23 cellular contexts compared by ENCODE assay signal in genomic region chr22:38565441-38565840, GRCh38. TPM values are rescaled to one million over a fixed set of nuclear protein-coding genes. Genes with fewer than 3 reads are reported as not detected.
DNase-seq lines count a peak whose midpoint lies in the region; ATAC-seq and TF ChIP-seq lines count a peak whose summit lies in the region.
"Had no signal": no experiment of that assay in that cellular context is flagged by ENCODE, and none has a peak within 500 bp of the region (broad histone marks: within the 10 kb centered on the region; RNA-seq: fewer than 3 reads in every experiment).

No MANE protein-coding gene starts in this region.

- no peaks in the 10 kb centered on the region for H3K36me3 Mint-ChIP-seq in progenitor cell of endocrine pancreas (ENCODE audit: insufficient read depth)
- peaks cover 8% of the 10 kb centered on the region for H3K36me3 Mint-ChIP-seq in activated T-helper 17 cell treated with anti-CD3 and anti-CD28 coated beads, Interleukin-2, amount 50 U/mL, for 72 hours (ENCODE audit: low read depth)
- H3K36me3 Mint-ChIP-seq: CD4-positive, alpha-beta memory T cell; CD4-positive, CD25-positive, alpha-beta regulatory T cell had no signal

- H3K27ac ChIP-seq in HEK293 (ENCODE audit: extremely low read depth, low read depth, low read length): no peak overlapping the region
- H3K27ac ChIP-seq in ascending aorta: peak overlapping the region; percentile 32 to 62
- H3K27ac ChIP-seq: BLaER1 had no signal

- CTCF ChIA-PET in HEK293 (lab: Yijun Ruan, JAX): interaction anchor here (1.2 kb wide), 1 partner anchor 9 kb away, joined by 4 read pairs; no protein-coding TSS in a partner anchor

- H3K27ac Mint-ChIP-seq in progenitor cell of endocrine pancreas: no peak overlapping the region
- H3K27ac Mint-ChIP-seq in activated T-helper 17 cell treated with anti-CD3 and anti-CD28 coated beads, Interleukin-2, amount 50 U/mL, for 72 hours: no peak overlapping the region
- H3K27ac Mint-ChIP-seq: CD14-positive monocyte; CD4-positive, alpha-beta memory T cell; CD8-positive, alpha-beta memory T cell had no signal

- no peaks in the 10 kb centered on the region for H3K27me3 ChIP-seq in ascending aorta
- H3K27me3 ChIP-seq: BE2C, BLaER1 had no signal

- no peak for DNase-seq in ascending aorta (ENCODE audit: low spot score in 2 of 2)
- no peak for DNase-seq in NCI-H446 (lab: John Stamatoyannopoulos, UW)
- DNase-seq in progenitor cell of endocrine pancreas (ENCODE audit: low spot score, unreplicated experiment): no peak
- DNase-seq: 8988T; ACHN; BE2C; C1 segment of cervical spinal cord; CD4-positive, alpha-beta memory T cell; CD4-positive, CD25-positive, alpha-beta regulatory T cell; CD8-positive, alpha-beta memory T cell; COR-L47; DMS 273 treated with DMSO at 0.1 percent for 48 hours; DMS153; DMS53; DMS79; DND-41; EL; GDM1 had no signal

- POLR2A ChIA-PET in HEK293 (lab: Yijun Ruan, JAX): interaction anchor here (0.5 kb wide), 1 partner anchor 19 kb away, joined by 3 read pairs; no protein-coding TSS in a partner anchor

- H3K4me1 ChIP-seq in HEK293 (ENCODE audit: control insufficient read depth, insufficient read depth, low read length): peaks cover 15% of the 10 kb centered on the region
- H3K4me1 ChIP-seq in ascending aorta: peaks cover 0 to 24% of the 10 kb centered on the region in 2 donors

- no peaks in the 10 kb centered on the region for H3K9me3 ChIP-seq in HEK293 (ENCODE audit: control insufficient read depth, insufficient read depth, low read depth, low read length)
- H3K9me3 ChIP-seq in ascending aorta: no peaks in the 10 kb centered on the region
- H3K9me3 ChIP-seq: BE2C, BLaER1 had no signal

- no peaks in the 10 kb centered on the region for H3K27me3 Mint-ChIP-seq in progenitor cell of endocrine pancreas
- H3K27me3 Mint-ChIP-seq in activated T-helper 17 cell treated with anti-CD3 and anti-CD28 coated beads, Interleukin-2, amount 50 U/mL, for 72 hours: no peaks in the 10 kb centered on the region
- H3K27me3 Mint-ChIP-seq: CD4-positive, alpha-beta memory T cell; CD4-positive, CD25-positive, alpha-beta regulatory T cell; CD8-positive, alpha-beta memory T cell had no signal

- intact Hi-C loops in ascending aorta (cut with DNase I): no loop called here

- ATAC-seq in activated T-helper 17 cell treated with anti-CD3 and anti-CD28 coated beads, Interleukin-2, amount 50 U/mL, for 72 hours (replicated peaks): no peak
- ATAC-seq: GM12878 had no signal

- H3K4me3 ChIP-seq in HEK293 (ENCODE audit: low read depth, low read length) (no peak overlapping the region), ascending aorta (no peak overlapping the region)
- H3K4me3 ChIP-seq: BLaER1, GM12878 had no signal

- TF ChIP-seq CTCF in HEK293 (tag by site-specific recombination; IDR thresholded peaks at IDR 0.05): no peak
- no peak for TF ChIP-seq CTCF in ascending aorta (IDR thresholded peaks at IDR 0.05)
- no peak for TF ChIP-seq CTCF in progenitor cell of endocrine pancreas (IDR thresholded peaks at IDR 0.05; ENCODE audit: unreplicated experiment)

- H3K4me1 Mint-ChIP-seq in progenitor cell of endocrine pancreas (ENCODE audit: low read depth): peaks cover 16% of the 10 kb centered on the region
- no peaks in the 10 kb centered on the region for H3K4me1 Mint-ChIP-seq in activated T-helper 17 cell treated with anti-CD3 and anti-CD28 coated beads, Interleukin-2, amount 50 U/mL, for 72 hours

- H3K36me3 ChIP-seq in HEK293 (ENCODE audit: control insufficient read depth in 2 of 2, insufficient read depth in 1 of 2, low read length in 2 of 2) (peaks cover 0 to 2% of the 10 kb centered on the region in 2 experiments; a peak in 1 of 3 replicates), ascending aorta (no peaks in the 10 kb centered on the region)
- H3K36me3 ChIP-seq: BE2C, BLaER1 had no signal

- no peak overlapping the region for H3K4me3 Mint-ChIP-seq in progenitor cell of endocrine pancreas (ENCODE audit: low read depth)
- H3K4me3 Mint-ChIP-seq in activated T-helper 17 cell treated with anti-CD3 and anti-CD28 coated beads, Interleukin-2, amount 50 U/mL, for 72 hours: no peak overlapping the region
- H3K4me3 Mint-ChIP-seq: CD4-positive, alpha-beta memory T cell; CD8-positive, alpha-beta memory T cell had no signal

- no peaks in the 10 kb centered on the region for H3K9me3 Mint-ChIP-seq in progenitor cell of endocrine pancreas (ENCODE audit: low read depth)
- H3K9me3 Mint-ChIP-seq in activated T-helper 17 cell treated with anti-CD3 and anti-CD28 coated beads, Interleukin-2, amount 50 U/mL, for 72 hours: no peaks in the 10 kb centered on the region
- H3K9me3 Mint-ChIP-seq: CD4-positive, alpha-beta memory T cell; CD4-positive, CD25-positive, alpha-beta regulatory T cell; CD8-positive, alpha-beta memory T cell had no signal

TF ChIP-seq in HEK293, 187 proteins besides CTCF, POLR2A, EP300 and RAD21:
- TF ChIP-seq PRDM1 (tag by site-specific recombination; IDR thresholded peaks at IDR 0.05) (no peak), REST (tag by site-specific recombination; IDR thresholded peaks at IDR 0.05) (peak; percentile 73)

RNA-seq across cellular contexts. Expression of gene DMC1, which starts 4.5 kb away (rescaled TPM):
- not detected for total RNA-seq in ascending aorta
- 2.2 and 3.0 TPM in 2 replicates for total RNA-seq in progenitor cell of endocrine pancreas
- total RNA-seq in activated T-helper 17 cell treated with anti-CD3 and anti-CD28 coated beads, Interleukin-2, amount 50 U/mL, for 72 hours: 10 to 100 TPM; 10.8 to 13.2 TPM
- total RNA-seq: CD4-positive, CD25-positive, alpha-beta regulatory T cell had no signal

RNA-seq across cellular contexts. Expression of gene DDX17, which starts 59.3 kb away (rescaled TPM):
- total RNA-seq in ascending aorta: 837 TPM
- 625 and 651 TPM in 2 replicates for total RNA-seq in progenitor cell of endocrine pancreas
- 100 to 1,000 TPM; 373 to 600 TPM for total RNA-seq in activated T-helper 17 cell treated with anti-CD3 and anti-CD28 coated beads, Interleukin-2, amount 50 U/mL, for 72 hours
